Comparison of ENCODE assay signal across 8 cellular contexts in genomic region chr1:244653439-244654283, GRCh38. TPM values are rescaled to one million over a fixed set of nuclear protein-coding genes. Genes with fewer than 3 reads are reported as not detected.
DNase-seq lines count a peak whose midpoint lies in the region; ATAC-seq and TF ChIP-seq lines count a peak whose summit lies in the region.

No MANE protein-coding gene starts in this region.

- H3K9me3 Mint-ChIP-seq in HFFc6 = no peaks in the 10 kb centered on the region
- H3K9me3 Mint-ChIP-seq in activated naive CD8-positive, alpha-beta T cell treated with anti-CD3 and anti-CD28 coated beads for 36 hours = no peaks in the 10 kb centered on the region

- no peaks in the 10 kb centered on the region for H3K27me3 ChIP-seq in BLaER1

- peak overlapping the region; percentile 95 for H3K4me3 ChIP-seq in BLaER1

- DNase-seq in HFFc6 (no peak), iPS-NIHi7 (ENCODE audit: extremely low spot score) (peak; percentile 13), middle frontal gyrus (ENCODE audit: extremely low spot score, low spot score) (no peak)
- peak; percentile 26 for DNase-seq in activated naive CD8-positive, alpha-beta T cell treated with anti-CD3 and anti-CD28 coated beads for 36 hours

- no peak overlapping the region for H3K4me3 Mint-ChIP-seq in HFFc6
- no peak overlapping the region for H3K4me3 Mint-ChIP-seq in activated naive CD8-positive, alpha-beta T cell treated with anti-CD3 and anti-CD28 coated beads for 36 hours

- peaks cover 48% of the 10 kb centered on the region for H4K20me1 ChIP-seq in BLaER1

- peak; percentile 17; the same call in 1 of the 2 replicates for TF ChIP-seq CTCF in HFFc6 (IDR thresholded peaks at IDR 0.05)

- peaks cover 27% of the 10 kb centered on the region for H3K36me3 ChIP-seq in BLaER1

- no peak for ATAC-seq in HG03521 (IDR thresholded peaks at IDR 0.05; ENCODE audit: unreplicated experiment)
- no peak for ATAC-seq in HG02981 (IDR thresholded peaks at IDR 0.05; ENCODE audit: unreplicated experiment)

- H3K9me3 ChIP-seq in BLaER1 = peaks cover 23% of the 10 kb centered on the region

- H3K36me3 Mint-ChIP-seq in HFFc6 (ENCODE audit: low read depth) = peaks cover 10% of the 10 kb centered on the region
- H3K36me3 Mint-ChIP-seq in activated naive CD8-positive, alpha-beta T cell treated with anti-CD3 and anti-CD28 coated beads for 36 hours = peaks cover 21% of the 10 kb centered on the region

- H3K27ac Mint-ChIP-seq in HFFc6 = no peak overlapping the region
- no peak overlapping the region for H3K27ac Mint-ChIP-seq in activated naive CD8-positive, alpha-beta T cell treated with anti-CD3 and anti-CD28 coated beads for 36 hours

- H3K9ac ChIP-seq in BLaER1 = peak overlapping the region; percentile 98

- H3K27ac ChIP-seq in BLaER1 (peak overlapping the region; percentile 97), temporal lobe (ENCODE audit: low read depth, low read length) (peak overlapping the region; percentile 53)

- H3K4me1 Mint-ChIP-seq in HFFc6 (ENCODE audit: low read depth) = peaks cover 9% of the 10 kb centered on the region
- peaks cover 20% of the 10 kb centered on the region for H3K4me1 Mint-ChIP-seq in activated naive CD8-positive, alpha-beta T cell treated with anti-CD3 and anti-CD28 coated beads for 36 hours

- H3K4me1 ChIP-seq in BLaER1 = peaks cover 32% of the 10 kb centered on the region

- peak overlapping the region; percentile 79 for H3K4me2 ChIP-seq in BLaER1

- peaks cover 1% of the 10 kb centered on the region for H3K27me3 Mint-ChIP-seq in HFFc6 (ENCODE audit: insufficient read depth)
- H3K27me3 Mint-ChIP-seq in activated naive CD8-positive, alpha-beta T cell treated with anti-CD3 and anti-CD28 coated beads for 36 hours = no peaks in the 10 kb centered on the region

RNA-seq across cellular contexts. Expression of gene DESI2, which starts 0.7 kb away (rescaled TPM):
- 10 to 100 TPM; 23.5 to 32.3 (median 28.0) TPM for total RNA-seq in HFFc6 (2021; fragmentation: NEBNext Ultra II Directional; extraction: Animal tissue kit (Norgen Biotek cat#: 25700))
- 10 to 100 TPM; 33.8 to 37.0 TPM for total RNA-seq in activated naive CD8-positive, alpha-beta T cell treated with anti-CD3 and anti-CD28 coated beads for 36 hours
- 24.3 TPM for total RNA-seq in temporal lobe

Comparison
In these comparisons a context has a peak if more than half of its experiments do, and no peak if none do; other contexts are left out.
1. DNase-seq: peak in activated naive CD8-positive, alpha-beta T cell treated with anti-CD3 and anti-CD28 coated beads for 36 hours (single experiment) and iPS-NIHi7 (single experiment); none in HFFc6 (single experiment) and middle frontal gyrus (single experiment).